ENCODE assay signal across 14 cellular contexts in genomic region chr21:42557420-42557819, GRCh38.
"Had no signal": no experiment of that assay in that cellular context is flagged by ENCODE, and none has a peak within 500 bp of the region (broad histone marks: within the 10 kb centered on the region; RNA-seq: fewer than 3 reads in every experiment).

No MANE protein-coding gene starts in this region.

- H3K27me3 ChIP-seq: breast epithelium, dorsolateral prefrontal cortex had no signal

- H3K4me3 ChIP-seq: breast epithelium, dorsolateral prefrontal cortex, psoas muscle had no signal

- ATAC-seq: natural killer cell, psoas muscle had no signal

- H3K9me3 ChIP-seq: breast epithelium, psoas muscle had no signal

- H3K4me3 Mint-ChIP-seq: activated CD4-positive, alpha-beta T cell treated with anti-CD3 and anti-CD28 coated beads, Interleukin-2, amount 10 ng/mL, durations not matched to agents 7 days and 5 days; activated naive CD8-positive, alpha-beta T cell; natural killer cell had no signal

- H3K27ac Mint-ChIP-seq: activated CD4-positive, alpha-beta T cell treated with anti-CD3 and anti-CD28 coated beads, Interleukin-2, amount 10 ng/mL, durations not matched to agents 7 days and 5 days; activated naive CD8-positive, alpha-beta T cell; natural killer cell had no signal

- H3K9me3 Mint-ChIP-seq: activated CD4-positive, alpha-beta T cell treated with anti-CD3 and anti-CD28 coated beads, Interleukin-2, amount 10 ng/mL, durations not matched to agents 7 days and 5 days; natural killer cell had no signal

- DNase-seq: activated CD4-positive, alpha-beta T cell treated with anti-CD3 and anti-CD28 coated beads, Interleukin-2, amount 10 ng/mL, durations not matched to agents 7 days and 5 days; activated gamma-delta T cell; anterior cingulate cortex; hippocampal formation; kidney glomerular epithelial cell; natural killer cell; occipital lobe; psoas muscle; stimulated activated CD4-positive, alpha-beta T cell treated with anti-CD3 and anti-CD28 coated beads, Interleukin-12 subunit alpha, Interleukin-12 subunit beta, amount 100 ng/mL, for 4 hours; stimulated activated naive CD4-positive, alpha-beta T cell treated with Interleukin-2 at 50 U/mL for 16 hours; T1000 had no signal

- H3K4me1 ChIP-seq: breast epithelium, psoas muscle had no signal

- H3K27me3 Mint-ChIP-seq: activated CD4-positive, alpha-beta T cell treated with anti-CD3 and anti-CD28 coated beads, Interleukin-2, amount 10 ng/mL, durations not matched to agents 7 days and 5 days; activated naive CD8-positive, alpha-beta T cell had no signal

- H3K36me3 ChIP-seq: breast epithelium had no signal

- H3K27ac ChIP-seq: breast epithelium, psoas muscle had no signal
